8 cellular contexts compared by ENCODE assay signal in genomic region chr6:43723737-43724295, GRCh38. TPM values are rescaled to one million over a fixed set of nuclear protein-coding genes. Genes with fewer than 3 reads are reported as not detected.
A peak's percentile ranks its signal among the peaks of the same experiment; 100 is the strongest.
DNase-seq lines count a peak whose midpoint lies in the region; ATAC-seq, FAIRE-seq and TF ChIP-seq lines count a peak whose summit lies in the region.

No MANE protein-coding gene starts in this region.

- peak; percentile 46 to 72 (median 58) for TF ChIP-seq CTCF in heart left ventricle (IDR thresholded peaks at IDR 0.05)

- no peak for TF ChIP-seq POLR2A in heart left ventricle (IDR thresholded peaks at IDR 0.05)

- H3K27me3 Mint-ChIP-seq in activated naive CD4-positive, alpha-beta T cell treated with anti-CD3 and anti-CD28 coated beads, Interleukin-2, amount 10 ng/mL, durations not matched to agents 7 days and 5 days, result peaks cover 26% of the 10 kb centered on the region

- no peak for TF ChIP-seq EP300 in Ishikawa (IDR thresholded peaks at IDR 0.05; ENCODE audit: borderline replicate concordance)

- H3K4me3 ChIP-seq in heart left ventricle, result no peak overlapping the region
- no peak overlapping the region for H3K4me3 ChIP-seq in small intestine (ENCODE audit: low read depth in 1 of 2, low read length in 2 of 2)

- no peak overlapping the region for H3K4me3 Mint-ChIP-seq in activated naive CD4-positive, alpha-beta T cell treated with anti-CD3 and anti-CD28 coated beads, Interleukin-2, amount 10 ng/mL, durations not matched to agents 7 days and 5 days

- H3K36me3 Mint-ChIP-seq in activated naive CD4-positive, alpha-beta T cell treated with anti-CD3 and anti-CD28 coated beads, Interleukin-2, amount 10 ng/mL, durations not matched to agents 7 days and 5 days, result no peaks in the 10 kb centered on the region

- CTCF ChIA-PET in activated naive CD4-positive, alpha-beta T cell treated with anti-CD3 and anti-CD28 coated beads, Interleukin-2, amount 10 ng/mL, durations not matched to agents 7 days and 5 days (lab: Charles Lee), result interaction anchor here (0.6 to 2.7 kb wide), 16 partner anchors 9 to 356 kb away, joined by 3 to 28 read pairs (median 5); partner anchors contain the start of genes MRPS18A and VEGFA

- peaks cover 30% of the 10 kb centered on the region for H3K4me1 Mint-ChIP-seq in activated naive CD4-positive, alpha-beta T cell treated with anti-CD3 and anti-CD28 coated beads, Interleukin-2, amount 10 ng/mL, durations not matched to agents 7 days and 5 days

- H3K9me3 Mint-ChIP-seq in activated naive CD4-positive, alpha-beta T cell treated with anti-CD3 and anti-CD28 coated beads, Interleukin-2, amount 10 ng/mL, durations not matched to agents 7 days and 5 days, result no peaks in the 10 kb centered on the region

- intact Hi-C loops in heart left ventricle (cut with DNase I), result loop anchor here (1.0 to 10.0 kb wide), 14 partner anchors 33 to 355 kb away; partner anchors contain the start of gene VEGFA (in 1 of the 10)

- peak; percentile 87 for TF ChIP-seq RAD21 in Ishikawa (IDR thresholded peaks at IDR 0.05; ENCODE audit: low read depth)

- FAIRE-seq in small intestine (lab: Jason Lieb, UNC), result no peak

- no peak overlapping the region for H3K27ac ChIP-seq in heart left ventricle
- peak overlapping the region in 1 of 2 donors; percentile 19 for H3K27ac ChIP-seq in small intestine (ENCODE audit: low read depth in 1 of 2, low read length in 1 of 2)

- WGBS in heart left ventricle, 4 donors, result 33 to 57% (median 54%) methylated on average over 7 to 9 of the region's 9 CpGs
- 20 to 51% (median 35%) methylated on average over 9 of the region's 9 CpGs for WGBS in small intestine, 3 donors

- ATAC-seq in GM21367 (IDR thresholded peaks at IDR 0.05; ENCODE audit: unreplicated experiment) (peak; percentile 52), heart left ventricle (peak; percentile 66 to 88 (median 81)), HG02938 (IDR thresholded peaks at IDR 0.05; ENCODE audit: unreplicated experiment) (no peak)

- H3K4me1 ChIP-seq in heart left ventricle, result peaks cover 3 to 21% (median 6%) of the 10 kb centered on the region in 12 donors
- H3K4me1 ChIP-seq in small intestine (ENCODE audit: control insufficient read depth in 2 of 2, insufficient read depth in 1 of 2, low read depth in 1 of 2, low read length in 1 of 2), result peaks cover 0 to 6% of the 10 kb centered on the region in 2 donors

- H3K27me3 ChIP-seq in heart left ventricle (no peaks in the 10 kb centered on the region), small intestine (ENCODE audit: control insufficient read depth in 2 of 2, insufficient read depth in 2 of 2, low read length in 2 of 2) (no peaks in the 10 kb centered on the region)

- no peak overlapping the region for H3K27ac Mint-ChIP-seq in activated naive CD4-positive, alpha-beta T cell treated with anti-CD3 and anti-CD28 coated beads, Interleukin-2, amount 10 ng/mL, durations not matched to agents 7 days and 5 days

- peak; percentile 58 for DNase-seq in Caki2 (ENCODE audit: low read depth)
- DNase-seq in SK-N-DZ (ENCODE audit: low spot score), result peak; percentile 58
- DNase-seq in activated naive CD4-positive, alpha-beta T cell treated with anti-CD3 and anti-CD28 coated beads, Interleukin-2, amount 10 ng/mL, durations not matched to agents 7 days and 5 days, result peak; percentile 84
- DNase-seq in heart left ventricle, result peak; percentile 60 to 72 (median 66)
- peak; percentile 91 for DNase-seq in small intestine

- H3K9me3 ChIP-seq in heart left ventricle, result no peaks in the 10 kb centered on the region
- H3K9me3 ChIP-seq in small intestine (ENCODE audit: control insufficient read depth, low read depth), result no peaks in the 10 kb centered on the region

- H3K36me3 ChIP-seq in heart left ventricle (no peaks in the 10 kb centered on the region), small intestine (ENCODE audit: control insufficient read depth in 2 of 2, insufficient read depth in 2 of 2, low read length in 2 of 2) (no peaks in the 10 kb centered on the region)

- in situ Hi-C loops in Caki2 (cut with HindIII; ENCODE audit: low pct_unique_long_range_greater_than_20kb, low sequenced_read_pairs), result no loop called here

TF ChIP-seq in Ishikawa, 13 proteins besides CTCF, POLR2A, EP300 and RAD21:
- TF ChIP-seq YY1 (IDR thresholded peaks at IDR 0.05; ENCODE audit: low read depth) (no peak), REST (IDR thresholded peaks at IDR 0.05; ENCODE audit: low read depth) (no peak), CEBPB (IDR thresholded peaks at IDR 0.05) (no peak), ZBTB7A (IDR thresholded peaks at IDR 0.05; ENCODE audit: low read depth) (no peak), TEAD4 (IDR thresholded peaks at IDR 0.05) (no peak), TAF1 (IDR thresholded peaks at IDR 0.05; ENCODE audit: low read depth) (no peak), TCF12 (IDR thresholded peaks at IDR 0.05; ENCODE audit: low read depth) (no peak), CREB1 (IDR thresholded peaks at IDR 0.05; ENCODE audit: low read depth) (no peak), FOXM1 (IDR thresholded peaks at IDR 0.05; ENCODE audit: borderline replicate concordance, low read depth) (no peak), NFIC (IDR thresholded peaks at IDR 0.05) (no peak), USF1 (IDR thresholded peaks at IDR 0.05) (no peak), MAX (IDR thresholded peaks at IDR 0.05) (no peak), EGR1 (IDR thresholded peaks at IDR 0.05) (no peak)

RNA-seq across cellular contexts. Expression of gene MRPS18A, which starts 36.2 kb away (rescaled TPM):
- total RNA-seq in Caki2 (2014; rRNA removed; shearing (Covaris generic); ENCODE audit: low replicate concordance), result 92.4 and 125 TPM in 2 replicates
- polyA plus RNA-seq in SK-N-DZ (2014; cell fraction: cytosol; rRNA removed), result 37.9 and 45.6 TPM in 2 replicates
- 20.9 and 27.9 TPM in 2 replicates for polyA plus RNA-seq in SK-N-DZ (2014; cell fraction: nucleus; rRNA removed)
- total RNA-seq in heart left ventricle, result 10 to 100 TPM; 37.4 to 66.1 (median 39.1) TPM
- polyA plus RNA-seq in heart left ventricle (100 to 1,000 TPM in 1 of 2 donors, 10 to 100 TPM in 1; 55.3 to 105 TPM), small intestine (100 to 1,000 TPM in 1 of 3 donors, 10 to 100 TPM in 2; 63.7 to 107 (median 66.5) TPM)

RNA-seq across cellular contexts. Expression of gene VEGFA, which starts 46.2 kb away (rescaled TPM):
- 40.0 and 81.4 TPM in 2 replicates for total RNA-seq in Caki2 (2014; rRNA removed; shearing (Covaris generic); ENCODE audit: low replicate concordance)
- polyA plus RNA-seq in SK-N-DZ (2014; cell fraction: cytosol; rRNA removed), result 25.1 and 28.9 TPM in 2 replicates
- 138 and 142 TPM in 2 replicates for polyA plus RNA-seq in SK-N-DZ (2014; cell fraction: nucleus; rRNA removed)
- total RNA-seq in heart left ventricle, result 100 to 1,000 TPM in 7 of 9 donors, 10 to 100 TPM in 2; 83.0 to 238 (median 171) TPM
- polyA plus RNA-seq in heart left ventricle (100 to 1,000 TPM; 139 to 254 TPM), small intestine (100 to 1,000 TPM; 100 to 144 (median 107) TPM)
